Comparison of ENCODE assay signal across 32 cellular contexts in genomic region chr14:62216121-62216520, GRCh38.
"Had no signal": no experiment of that assay in that cellular context is flagged by ENCODE, and none has a peak within 500 bp of the region (broad histone marks: within the 10 kb centered on the region; RNA-seq: fewer than 3 reads in every experiment).

No MANE protein-coding gene starts in this region.

- H3K36me3 ChIP-seq: brain microvascular endothelial cell, esophagus muscularis mucosa, gastroesophageal sphincter, heart left ventricle, WERI-Rb-1 had no signal

- H3K4me3 ChIP-seq: coronary artery, dorsolateral prefrontal cortex, esophagus muscularis mucosa, gastroesophageal sphincter, heart left ventricle had no signal

- H3K27me3 Mint-ChIP-seq: dendritic cell treated with granulocyte-macrophage colony-stimulating factor and Interleukin-4, amounts not matched to agents 40 ng/mL and 50 ng/mL, for 4 days had no signal

- H3K27ac Mint-ChIP-seq: activated B cell treated with CpG ODN at 0.5 μM for 24 hours; activated CD8-positive, alpha-beta T cell treated with anti-CD3 and anti-CD28 coated beads for 36 hours; activated naive CD8-positive, alpha-beta T cell; activated T-helper 17 cell treated with anti-CD3 and anti-CD28 coated beads, Interleukin-2, amount 50 U/mL, for 72 hours; dendritic cell treated with granulocyte-macrophage colony-stimulating factor and Interleukin-4, amounts not matched to agents 40 ng/mL and 50 ng/mL, for 4 days; T-helper 17 cell; T-helper 2 cell treated with Interferon-gamma antibody and Interleukin-4, amounts not matched to agents 5 μg/mL and 100 μg/mL, for 36 hours had no signal

- H3K27me3 ChIP-seq: brain microvascular endothelial cell, dorsolateral prefrontal cortex, esophagus muscularis mucosa, foreskin keratinocyte, gastroesophageal sphincter, heart left ventricle had no signal

- H3K27ac ChIP-seq: brain microvascular endothelial cell, coronary artery, dorsolateral prefrontal cortex, esophagus muscularis mucosa, foreskin keratinocyte, gastroesophageal sphincter, heart left ventricle, WERI-Rb-1 had no signal

- H3K9me3 ChIP-seq: esophagus muscularis mucosa, gastroesophageal sphincter, heart left ventricle had no signal

- H3K36me3 Mint-ChIP-seq: activated naive CD8-positive, alpha-beta T cell had no signal

- H3K9me3 Mint-ChIP-seq: activated B cell treated with CpG ODN at 0.5 μM for 24 hours; activated CD8-positive, alpha-beta T cell treated with anti-CD3 and anti-CD28 coated beads for 36 hours; activated T-cell treated with anti-CD3 and anti-CD28 coated beads, Interleukin-2, amount 50 U/mL, for 4 hours; activated T-helper 17 cell treated with anti-CD3 and anti-CD28 coated beads, Interleukin-2, amount 50 U/mL, for 72 hours; central memory CD8-positive, alpha-beta T cell; dendritic cell treated with granulocyte-macrophage colony-stimulating factor and Interleukin-4, amounts not matched to agents 40 ng/mL and 50 ng/mL, for 4 days; T-helper 2 cell treated with Interferon-gamma antibody and Interleukin-4, amounts not matched to agents 5 μg/mL and 100 μg/mL, for 36 hours had no signal

- ATAC-seq: activated CD4-positive, CD25-positive, alpha-beta regulatory T cell treated with anti-CD3 and anti-CD28 coated beads, Interleukin-2, amount 50 U/mL, for 24 hours; activated CD8-positive, alpha-beta T cell treated with anti-CD3 and anti-CD28 coated beads for 36 hours; activated T-cell treated with anti-CD3 and anti-CD28 coated beads, Interleukin-2, amount 50 U/mL, for 4 hours; activated T-helper 17 cell treated with anti-CD3 and anti-CD28 coated beads, Interleukin-2, amount 50 U/mL, for 72 hours; foreskin keratinocyte; gastroesophageal sphincter; heart left ventricle; T-helper 17 cell had no signal

- H3K4me1 ChIP-seq: gastroesophageal sphincter, heart left ventricle had no signal

- H3K4me1 Mint-ChIP-seq: activated B cell treated with CpG ODN at 0.5 μM for 24 hours; activated T-helper 17 cell treated with anti-CD3 and anti-CD28 coated beads, Interleukin-2, amount 50 U/mL, for 72 hours; central memory CD8-positive, alpha-beta T cell; T-helper 17 cell had no signal

- H3K4me3 Mint-ChIP-seq: activated B cell treated with CpG ODN at 0.5 μM for 24 hours; activated CD8-positive, alpha-beta T cell treated with anti-CD3 and anti-CD28 coated beads for 36 hours; activated naive CD8-positive, alpha-beta T cell; activated T-cell treated with anti-CD3 and anti-CD28 coated beads, Interleukin-2, amount 50 U/mL, for 4 hours; activated T-helper 17 cell treated with anti-CD3 and anti-CD28 coated beads, Interleukin-2, amount 50 U/mL, for 72 hours; central memory CD8-positive, alpha-beta T cell; dendritic cell treated with granulocyte-macrophage colony-stimulating factor and Interleukin-4, amounts not matched to agents 40 ng/mL and 50 ng/mL, for 4 days; T-helper 17 cell; T-helper 2 cell treated with Interferon-gamma antibody and Interleukin-4, amounts not matched to agents 5 μg/mL and 100 μg/mL, for 36 hours had no signal

- DNase-seq: activated B cell treated with CpG ODN at 0.5 μM for 24 hours; activated CD4-positive, alpha-beta T cell treated with anti-CD3 and anti-CD28 coated beads for 48 hours; activated CD4-positive, alpha-beta T cell treated with anti-CD3 and anti-CD28 coated beads, Interleukin-2, amount 50 U/mL, for 1 hour; activated CD4-positive, alpha-beta T cell treated with anti-CD3 and anti-CD28 coated beads, Interleukin-2, amount 50 U/mL, for 48 hours; activated CD8-positive, alpha-beta memory T cell treated with anti-CD3 and anti-CD28 coated beads for 24 hours; activated CD8-positive, alpha-beta T cell treated with anti-CD3 and anti-CD28 coated beads for 36 hours; activated effector memory CD4-positive, alpha-beta T cell treated with Interleukin-2 at 50 U/mL for 16 hours; activated gamma-delta T cell treated with Interleukin-2 at 50 U/mL for 16 hours; activated naive CD4-positive, alpha-beta T cell treated with anti-CD3 and anti-CD28 coated beads, Interleukin-2, amount 50 U/mL, for 16 hours; activated naive CD4-positive, alpha-beta T cell treated with Interleukin-2 at 50 U/mL for 16 hours; activated T-cell treated with anti-CD3 and anti-CD28 coated beads, Interleukin-2, amount 50 U/mL, for 4 hours; amniotic stem cell; anterior cingulate cortex; brain microvascular endothelial cell; dorsolateral prefrontal cortex; effector memory CD4-positive, alpha-beta T cell; erythroblast; foreskin keratinocyte; heart left ventricle; T-helper 1 cell; T-helper 17 cell; T1000; WERI-Rb-1 had no signal
